12 cellular contexts compared by ENCODE assay signal in the genomic region with DNA sequence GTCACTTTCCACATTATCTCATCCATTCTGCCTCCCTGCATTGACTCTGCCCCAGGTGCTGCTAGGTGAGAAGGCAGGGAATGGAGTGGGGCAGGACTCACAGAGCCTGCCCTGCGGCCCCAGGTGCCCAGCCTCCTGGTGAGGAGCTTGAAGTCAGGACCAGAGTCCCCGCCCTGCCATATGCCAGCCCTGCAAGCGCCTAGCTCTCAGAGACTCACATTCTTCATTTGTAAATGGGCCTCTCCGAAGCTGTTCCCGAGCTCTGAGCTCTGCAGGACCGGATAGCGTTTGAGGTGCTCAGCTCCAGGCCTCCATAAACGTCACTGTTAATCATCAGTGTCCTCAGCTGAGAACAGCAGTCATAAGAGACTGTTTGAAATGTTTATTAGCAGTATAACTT.
A peak's percentile ranks its signal among the peaks of the same experiment; 100 is the strongest.
DNase-seq lines count a peak whose midpoint lies in the region; ATAC-seq and TF ChIP-seq lines count a peak whose summit lies in the region.
"Had no signal": no experiment of that assay in that cellular context is flagged by ENCODE, and none has a peak within 500 bp of the region (broad histone marks: within the 10 kb centered on the region; RNA-seq: fewer than 3 reads in every experiment).

No MANE protein-coding gene starts in this region.

- H3K4me3 ChIP-seq in Panc1 (ENCODE audit: low read depth in 2 of 2, low read length in 2 of 2) (no peak overlapping the region), esophagus muscularis mucosa (no peak overlapping the region), sigmoid colon (no peak overlapping the region)

- no peak for TF ChIP-seq CTCF in Panc1 (IDR thresholded peaks at IDR 0.05)
- no peak for TF ChIP-seq CTCF in esophagus muscularis mucosa (IDR thresholded peaks at IDR 0.05)
- no peak for TF ChIP-seq CTCF in sigmoid colon (IDR thresholded peaks at IDR 0.05)

- H3K4me1 ChIP-seq in Panc1 (ENCODE audit: control insufficient read depth, insufficient read depth, low read length) (peaks cover 66% of the 10 kb centered on the region), esophagus muscularis mucosa (peaks cover 40 to 83% (median 82%) of the 10 kb centered on the region in 4 donors), sigmoid colon (peaks cover 0 to 81% (median 75%) of the 10 kb centered on the region in 4 donors)

- peaks cover 14% of the 10 kb centered on the region for H3K4me1 Mint-ChIP-seq in activated CD8-positive, alpha-beta T cell treated with anti-CD3 and anti-CD28 coated beads, Interleukin-2, amount 10 ng/mL, durations not matched to agents 7 days and 5 days (ENCODE audit: low read depth)

- no TSS peak for BruUV-seq in Panc1 (replicated peaks; lab: Mats Ljungman, UMichigan)

- no peaks in the 10 kb centered on the region for H3K27me3 Mint-ChIP-seq in activated CD8-positive, alpha-beta T cell treated with anti-CD3 and anti-CD28 coated beads, Interleukin-2, amount 10 ng/mL, durations not matched to agents 7 days and 5 days (ENCODE audit: low read depth)

- WGBS in esophagus muscularis mucosa, result 77% methylated on average over 8 of the region's 8 CpGs
- WGBS in sigmoid colon, 2 donors, result 15 to 62% methylated on average over 8 of the region's 8 CpGs

- H3K27me3 ChIP-seq in Panc1 (ENCODE audit: control insufficient read depth, insufficient read depth, low read length) (no peaks in the 10 kb centered on the region), esophagus muscularis mucosa (no peaks in the 10 kb centered on the region), sigmoid colon (no peaks in the 10 kb centered on the region)

- intact Hi-C loops in Panc1 (cut with micrococcal nuclease; ENCODE audit: unreplicated experiment) (no loop called here), esophagus muscularis mucosa (cut with DNase I) (no loop called here), sigmoid colon (cut with DNase I) (loop anchor here (2.0 to 5.0 kb wide), 2 partner anchors 32 to 40 kb away; no protein-coding TSS in a partner anchor)

- no peak overlapping the region for H3K27ac Mint-ChIP-seq in activated CD8-positive, alpha-beta T cell treated with anti-CD3 and anti-CD28 coated beads, Interleukin-2, amount 10 ng/mL, durations not matched to agents 7 days and 5 days

- ATAC-seq in Panc1, result peak; percentile 32
- no peak for ATAC-seq in activated CD8-positive, alpha-beta T cell treated with anti-CD3 and anti-CD28 coated beads, Interleukin-2, amount 10 ng/mL, durations not matched to agents 7 days and 5 days

- in situ Hi-C loops in Panc1 (cut with HindIII; ENCODE audit: low pct_unique_long_range_greater_than_20kb, low sequenced_read_pairs), result no loop called here

- H3K27ac ChIP-seq in Panc1 (ENCODE audit: low read length) (peak overlapping the region; percentile 73), esophagus muscularis mucosa (replicated peaks in 1 of 4) (peak overlapping the region in 3 of 4 donors; percentile 32 to 43 (median 42)), sigmoid colon (peak overlapping the region; percentile 59 to 92 (median 85))

- POLR2A ChIA-PET in Panc1 (lab: Charles Lee), result no interaction called here
- POLR2A ChIA-PET in activated CD8-positive, alpha-beta T cell treated with anti-CD3 and anti-CD28 coated beads, Interleukin-2, amount 10 ng/mL, durations not matched to agents 7 days and 5 days (lab: Charles Lee), result interaction anchor here (1.2 kb wide), 1 partner anchor 33 kb away, joined by 3 read pairs; no protein-coding TSS in a partner anchor

- no peaks in the 10 kb centered on the region for H3K9me3 Mint-ChIP-seq in activated CD8-positive, alpha-beta T cell treated with anti-CD3 and anti-CD28 coated beads, Interleukin-2, amount 10 ng/mL, durations not matched to agents 7 days and 5 days (ENCODE audit: insufficient read depth)

- CTCF ChIA-PET in Panc1 (lab: Charles Lee), result interaction anchor here (2.6 kb wide), 1 partner anchor 11 kb away, joined by 10 read pairs; no protein-coding TSS in a partner anchor
- CTCF ChIA-PET in activated CD8-positive, alpha-beta T cell treated with anti-CD3 and anti-CD28 coated beads, Interleukin-2, amount 10 ng/mL, durations not matched to agents 7 days and 5 days (lab: Charles Lee), result interaction anchor here (1.1 to 1.4 kb wide), 2 partner anchors 11 to 50 kb away, joined by 3 to 8 read pairs; no protein-coding TSS in a partner anchor

- no peak overlapping the region for H3K4me3 Mint-ChIP-seq in activated CD8-positive, alpha-beta T cell treated with anti-CD3 and anti-CD28 coated beads, Interleukin-2, amount 10 ng/mL, durations not matched to agents 7 days and 5 days

- H3K36me3 ChIP-seq in Panc1 (ENCODE audit: control insufficient read depth, insufficient read depth, low read length), result no peaks in the 10 kb centered on the region
- no peaks in the 10 kb centered on the region for H3K36me3 ChIP-seq in esophagus muscularis mucosa
- H3K36me3 ChIP-seq in sigmoid colon, result no peaks in the 10 kb centered on the region

- H3K9me3 ChIP-seq in Panc1 (ENCODE audit: control insufficient read depth, insufficient read depth, low read depth, low read length), result no peaks in the 10 kb centered on the region
- H3K9me3 ChIP-seq in esophagus muscularis mucosa, result no peaks in the 10 kb centered on the region
- no peaks in the 10 kb centered on the region for H3K9me3 ChIP-seq in sigmoid colon

- H3K36me3 Mint-ChIP-seq in activated CD8-positive, alpha-beta T cell treated with anti-CD3 and anti-CD28 coated beads, Interleukin-2, amount 10 ng/mL, durations not matched to agents 7 days and 5 days (ENCODE audit: low read depth), result peaks cover 2% of the 10 kb centered on the region

- peak; percentile 82 for DNase-seq in EL
- DNase-seq in Panc1 (ENCODE audit: low read depth, low spot score), result no peak
- no peak for DNase-seq in esophagus muscularis mucosa (ENCODE audit: extremely low spot score)
- DNase-seq in sigmoid colon, result no peak
- DNase-seq in ecto neural progenitor cell (ENCODE audit: low spot score), result no peak
- DNase-seq in GDM1 (lab: John Stamatoyannopoulos, UW), result no peak
- no peak for DNase-seq in activated CD8-positive, alpha-beta T cell treated with anti-CD3 and anti-CD28 coated beads, Interleukin-2, amount 10 ng/mL, durations not matched to agents 7 days and 5 days
- DNase-seq in NK-92 (lab: John Stamatoyannopoulos, UW; ENCODE audit: unreplicated experiment), result no peak
- DNase-seq: amygdala, hippocampal formation, NCI-H510A treated with DMSO at 0.1 percent for 48 hours, nucleus accumbens had no signal

- TF ChIP-seq EP300 in esophagus muscularis mucosa (IDR thresholded peaks at IDR 0.05) (no peak), sigmoid colon (IDR thresholded peaks at IDR 0.05) (no peak)

- no peak for TF ChIP-seq POLR2A in esophagus muscularis mucosa (IDR thresholded peaks at IDR 0.05; ENCODE audit: low read depth)
- TF ChIP-seq POLR2A in sigmoid colon (IDR thresholded peaks at IDR 0.05), result no peak
